13 cellular contexts compared by ENCODE assay signal in genomic region chr16:50696126-50696525, GRCh38. TPM values are rescaled to one million over a fixed set of nuclear protein-coding genes. Genes with fewer than 3 reads are reported as not detected.
DNase-seq lines count a peak whose midpoint lies in the region; ATAC-seq and TF ChIP-seq lines count a peak whose summit lies in the region.
"Had no signal": no experiment of that assay in that cellular context is flagged by ENCODE, and none has a peak within 500 bp of the region (broad histone marks: within the 10 kb centered on the region; RNA-seq: fewer than 3 reads in every experiment).

No MANE protein-coding gene starts in this region.

- POLR2A ChIA-PET in activated CD4-positive, alpha-beta T cell treated with anti-CD3 and anti-CD28 coated beads for 36 hours (lab: Charles Lee), result interaction anchor here (1.3 kb wide), 1 partner anchor 15 kb away, joined by 4 read pairs; the partner anchor contains the start of gene SNX20
- POLR2A ChIA-PET in MCF 10A (lab: Yijun Ruan, JAX), result interaction anchor here (1.0 to 2.7 kb wide), 5 partner anchors 22 to 335 kb away, joined by 3 to 29 read pairs (median 6); partner anchors contain the start of gene CYLD

- peak overlapping the region; percentile 22 for H3K4me3 Mint-ChIP-seq in activated CD4-positive, alpha-beta T cell treated with anti-CD3 and anti-CD28 coated beads for 36 hours
- H3K4me3 Mint-ChIP-seq in MCF 10A (ENCODE audit: unreplicated experiment), result no peak overlapping the region
- no peak overlapping the region for H3K4me3 Mint-ChIP-seq in chondrocyte (ENCODE audit: unreplicated experiment)

- BruUV-seq in MCF 10A (replicated peaks; lab: Mats Ljungman, UMichigan), result TSS peak; percentile 71

- H3K27ac ChIP-seq in spleen, result peak overlapping the region; percentile 70 to 92 (median 82)
- H3K27ac ChIP-seq: VCaP had no signal

- H3K27ac Mint-ChIP-seq in activated CD4-positive, alpha-beta T cell treated with anti-CD3 and anti-CD28 coated beads for 36 hours, result peak overlapping the region; percentile 88
- peak overlapping the region; percentile 97 for H3K27ac Mint-ChIP-seq in MCF 10A (ENCODE audit: low read depth, unreplicated experiment)
- H3K27ac Mint-ChIP-seq in chondrocyte (ENCODE audit: unreplicated experiment), result no peak overlapping the region

- H3K4me1 Mint-ChIP-seq in activated CD4-positive, alpha-beta T cell treated with anti-CD3 and anti-CD28 coated beads for 36 hours, result peaks cover 81% of the 10 kb centered on the region
- peaks cover 49% of the 10 kb centered on the region for H3K4me1 Mint-ChIP-seq in MCF 10A (ENCODE audit: insufficient read depth, unreplicated experiment)
- peaks cover 26% of the 10 kb centered on the region for H3K4me1 Mint-ChIP-seq in chondrocyte (ENCODE audit: low read depth)

- peak overlapping the region in 1 of 8 donors; percentile 64 for H3K4me3 ChIP-seq in spleen
- H3K4me3 ChIP-seq: K562 had no signal

- 15 to 40% (median 27%) methylated on average over 5 of the region's 5 CpGs for WGBS in spleen, 5 donors

- ATAC-seq in activated CD4-positive, alpha-beta T cell treated with anti-CD3 and anti-CD28 coated beads for 36 hours, result no peak
- peak; percentile 22 for ATAC-seq in HG02759 (IDR thresholded peaks at IDR 0.05; ENCODE audit: unreplicated experiment)
- no peak for ATAC-seq in HG03025 (IDR thresholded peaks at IDR 0.05; ENCODE audit: low FRiP score, unreplicated experiment)

- H3K27me3 ChIP-seq in spleen (replicated peaks in 1 of 7), result no peaks in the 10 kb centered on the region

- H3K9me3 ChIP-seq in spleen, result no peaks in the 10 kb centered on the region

- peaks cover 43 to 80% (median 59%) of the 10 kb centered on the region in 6 donors for H3K4me1 ChIP-seq in spleen

- H3K36me3 ChIP-seq in spleen, result no peaks in the 10 kb centered on the region

- intact Hi-C loops in activated CD4-positive, alpha-beta T cell treated with anti-CD3 and anti-CD28 coated beads for 36 hours (cut with DNase I, micrococcal nuclease), result loop anchor here in 1 of 2 experiments (1.0 to 5.0 kb wide), 2 partner anchors 11 to 46 kb away; partner anchors contain the start of gene CYLD
- intact Hi-C loops in MCF 10A (cut with micrococcal nuclease), result no loop called here
- intact Hi-C loops in spleen (cut with DNase I; ENCODE audit: low total_unique reads), result no loop called here

- CTCF ChIA-PET in activated CD4-positive, alpha-beta T cell treated with anti-CD3 and anti-CD28 coated beads for 36 hours (lab: Charles Lee), result interaction anchor here (1.0 to 1.7 kb wide), 7 partner anchors 8 to 31 kb away, joined by 3 to 6 read pairs (median 4); partner anchors contain the start of gene SNX20
- CTCF ChIA-PET in MCF 10A (lab: Yijun Ruan, JAX), result interaction anchor here (0.7 to 2.6 kb wide), 7 partner anchors 9 to 321 kb away, joined by 4 to 9 read pairs (median 4); no protein-coding TSS in a partner anchor

- TF ChIP-seq CTCF in MCF 10A (IDR thresholded peaks at IDR 0.05; ENCODE audit: unreplicated experiment) (no peak), spleen (IDR thresholded peaks at IDR 0.05 in 8 of 11, conservative IDR thresholded peaks at IDR 0.05 in 3 of 11) (no peak), chondrocyte (IDR thresholded peaks at IDR 0.05) (no peak)

- no peaks in the 10 kb centered on the region for H3K27me3 Mint-ChIP-seq in activated CD4-positive, alpha-beta T cell treated with anti-CD3 and anti-CD28 coated beads for 36 hours
- no peaks in the 10 kb centered on the region for H3K27me3 Mint-ChIP-seq in MCF 10A (ENCODE audit: insufficient read depth, unreplicated experiment)
- peaks cover 7% of the 10 kb centered on the region for H3K27me3 Mint-ChIP-seq in chondrocyte (ENCODE audit: low read depth)

- no peak for TF ChIP-seq POLR2A in spleen (IDR thresholded peaks at IDR 0.05)

- H3K36me3 Mint-ChIP-seq in activated CD4-positive, alpha-beta T cell treated with anti-CD3 and anti-CD28 coated beads for 36 hours (ENCODE audit: low read depth), result peaks cover 6% of the 10 kb centered on the region
- H3K36me3 Mint-ChIP-seq in MCF 10A (ENCODE audit: insufficient read depth, unreplicated experiment) (peaks cover 12% of the 10 kb centered on the region), chondrocyte (ENCODE audit: low read depth) (no peaks in the 10 kb centered on the region)

- H3K9me3 Mint-ChIP-seq in activated CD4-positive, alpha-beta T cell treated with anti-CD3 and anti-CD28 coated beads for 36 hours (ENCODE audit: low read depth), result no peaks in the 10 kb centered on the region
- H3K9me3 Mint-ChIP-seq in MCF 10A (ENCODE audit: unreplicated experiment) (no peaks in the 10 kb centered on the region), chondrocyte (ENCODE audit: low read depth) (no peaks in the 10 kb centered on the region)
- H3K9me3 Mint-ChIP-seq: nephron had no signal

- DNase-seq in activated CD4-positive, alpha-beta T cell treated with anti-CD3 and anti-CD28 coated beads for 36 hours, result no peak
- no peak for DNase-seq in activated CD4-positive, alpha-beta T cell treated with anti-CD3 and anti-CD28 coated beads for 4 hours
- DNase-seq in MCF 10A (ENCODE audit: unreplicated experiment) (no peak), spleen (no peak), SKM-1 treated with dmso at 0.1 percent for 144 hours (lab: John Stamatoyannopoulos, UW; ENCODE audit: unreplicated experiment) (no peak), chondrocyte (ENCODE audit: low spot score) (no peak)
- DNase-seq: NCI-H524 had no signal

RNA-seq across cellular contexts. Expression of gene NOD2, which starts 2.7 kb away (rescaled TPM):
- total RNA-seq in activated CD4-positive, alpha-beta T cell treated with anti-CD3 and anti-CD28 coated beads for 36 hours, result 1 to 10 TPM; 6.6 to 9.3 TPM
- 1.7 and 4.2 TPM in 2 replicates for total RNA-seq in MCF 10A (2022)
- total RNA-seq in spleen, result 10 to 100 TPM in 3 of 7 donors, 1 to 10 TPM in 4; 5.6 to 23.2 (median 9.9) TPM
- polyA plus RNA-seq in spleen, result 1 to 10 TPM in 2 of 3 donors, under 1 TPM in 1; 0.41 to 2.8 (median 2.3) TPM
- 0.05 to 0.44 TPM (median 0.07 TPM) in 3 replicates for total RNA-seq in chondrocyte
- total RNA-seq: A172 had no signal
- polyA plus RNA-seq: K562 had no signal

RNA-seq across cellular contexts. Expression of gene SNX20, which starts 15.0 kb away (rescaled TPM):
- 10 to 100 TPM; 43.3 to 48.9 TPM for total RNA-seq in activated CD4-positive, alpha-beta T cell treated with anti-CD3 and anti-CD28 coated beads for 36 hours
- total RNA-seq in MCF 10A (2022) (not detected in 2 replicates), spleen (10 to 100 TPM; 27.2 to 50.5 (median 34.7) TPM), chondrocyte (not detected in 3 replicates)
- 10 to 100 TPM; 17.6 to 24.6 (median 23.7) TPM for polyA plus RNA-seq in spleen
- total RNA-seq: A172 had no signal
- polyA plus RNA-seq: K562 had no signal

RNA-seq across cellular contexts. Expression of gene CYLD, which starts 45.8 kb away (rescaled TPM):
- 10 to 100 TPM; 72.4 to 92.8 TPM for total RNA-seq in activated CD4-positive, alpha-beta T cell treated with anti-CD3 and anti-CD28 coated beads for 36 hours
- total RNA-seq in MCF 10A (2022) (53.7 and 69.1 TPM in 2 replicates), spleen (100 to 1,000 TPM in 6 of 7 donors, 10 to 100 TPM in 1; 90.3 to 133 (median 108) TPM), chondrocyte (30.3 to 35.8 TPM (median 33.4 TPM) in 3 replicates)
- 10 to 100 TPM; 19.9 to 31.0 (median 30.7) TPM for polyA plus RNA-seq in spleen

Comparison
In these comparisons a context has a peak if more than half of its experiments do, and no peak if none do; other contexts are left out.
1. RNA of gene SNX20, which starts 15.0 kb away (total RNA-seq): 43.3 to 48.9 TPM in activated CD4-positive, alpha-beta T cell treated with anti-CD3 and anti-CD28 coated beads for 36 hours and 27.2 to 50.5 TPM in spleen; not detected in MCF 10A and not detected in chondrocyte; every median in the first group is over 10 times any median in the second.